9 cellular contexts compared by ENCODE assay signal in genomic region chr17:50817142-50817751, GRCh38. TPM values are rescaled to one million over a fixed set of nuclear protein-coding genes. Genes with fewer than 3 reads are reported as not detected.
DNase-seq lines count a peak whose midpoint lies in the region; ATAC-seq and TF ChIP-seq lines count a peak whose summit lies in the region.
"Had no signal": no experiment of that assay in that cellular context is flagged by ENCODE, and none has a peak within 500 bp of the region (broad histone marks: within the 10 kb centered on the region; RNA-seq: fewer than 3 reads in every experiment).

No MANE protein-coding gene starts in this region.

- H3K4me3 ChIP-seq in epithelial cell of proximal tubule (ENCODE audit: low read depth, low read length) (no peak overlapping the region), transverse colon (no peak overlapping the region)

- peaks cover 0 to 5% (median 0%) of the 10 kb centered on the region in 4 donors for H3K4me1 ChIP-seq in transverse colon

- peaks cover 4% of the 10 kb centered on the region for H3K27me3 ChIP-seq in CD4-positive, alpha-beta T cell (ENCODE audit: control insufficient read depth, insufficient read depth, low read length)
- no peaks in the 10 kb centered on the region for H3K27me3 ChIP-seq in transverse colon

- TF ChIP-seq EP300 in transverse colon (IDR thresholded peaks at IDR 0.05; ENCODE audit: low read depth) = no peak

- peak; percentile 85 for TF ChIP-seq CTCF in CD4-positive, alpha-beta T cell (IDR thresholded peaks at IDR 0.05)
- TF ChIP-seq CTCF in epithelial cell of proximal tubule (conservative IDR thresholded peaks at IDR 0.05; ENCODE audit: low read depth, low read length) = peak; percentile 83
- peak; percentile 64 for TF ChIP-seq CTCF in osteocyte (IDR thresholded peaks at IDR 0.05)
- TF ChIP-seq CTCF in transverse colon (IDR thresholded peaks at IDR 0.05) = peak; percentile 54 to 77 (median 75)

- no peaks in the 10 kb centered on the region for H3K9me3 Mint-ChIP-seq in CD4-positive, alpha-beta T cell
- no peaks in the 10 kb centered on the region for H3K9me3 Mint-ChIP-seq in osteocyte (ENCODE audit: unreplicated experiment)

- intact Hi-C loops in CD4-positive, alpha-beta T cell (cut with DNase I, micrococcal nuclease) = loop anchor here in 1 of 2 experiments (1.0 kb wide), 1 partner anchor 139 kb away; no protein-coding TSS in a partner anchor
- intact Hi-C loops in transverse colon (cut with DNase I; ENCODE audit: low total_unique reads) = no loop called here

- in situ Hi-C loops in transverse colon (cut with MboI; ENCODE audit: low pct_ligation_motif_present in 1 of 4, low pct_unique_long_range_greater_than_20kb in 1 of 4, low sequenced_read_pairs in 3 of 4) = no loop called here

- 19% methylated on average over 22 of the region's 22 CpGs; no CpG with 5 or more reads in 1 of the 2 donors for WGBS in transverse colon (ENCODE audit: low coverage in 1 of 2), 2 donors

- H3K9me3 ChIP-seq in CD4-positive, alpha-beta T cell (ENCODE audit: control insufficient read depth, low read length) = no peaks in the 10 kb centered on the region
- no peaks in the 10 kb centered on the region for H3K9me3 ChIP-seq in transverse colon

- ATAC-seq in CD4-positive, alpha-beta T cell (ENCODE audit: poor library complexity) = peak; percentile 66
- no peak for ATAC-seq in HG02623 (IDR thresholded peaks at IDR 0.05; ENCODE audit: unreplicated experiment)

- H3K36me3 Mint-ChIP-seq in CD4-positive, alpha-beta T cell (ENCODE audit: low read depth) = no peaks in the 10 kb centered on the region
- no peaks in the 10 kb centered on the region for H3K36me3 Mint-ChIP-seq in osteocyte (ENCODE audit: unreplicated experiment)

- no peaks in the 10 kb centered on the region for H3K4me1 Mint-ChIP-seq in CD4-positive, alpha-beta T cell (ENCODE audit: low read depth)
- H3K4me1 Mint-ChIP-seq in osteocyte (ENCODE audit: unreplicated experiment) = peaks cover 5% of the 10 kb centered on the region

- no peak overlapping the region for H3K27ac Mint-ChIP-seq in CD4-positive, alpha-beta T cell
- H3K27ac Mint-ChIP-seq in osteocyte (ENCODE audit: unreplicated experiment) = no peak overlapping the region

- no peaks in the 10 kb centered on the region for H3K36me3 ChIP-seq in transverse colon

- POLR2A ChIA-PET in CD4-positive, alpha-beta T cell (lab: Charles Lee) = no interaction called here

- H3K27me3 Mint-ChIP-seq in CD4-positive, alpha-beta T cell = peaks cover 25% of the 10 kb centered on the region
- peaks cover 37% of the 10 kb centered on the region for H3K27me3 Mint-ChIP-seq in osteocyte (ENCODE audit: unreplicated experiment)

- no peak overlapping the region for H3K27ac ChIP-seq in CD4-positive, alpha-beta T cell (ENCODE audit: low read depth, low read length)
- H3K27ac ChIP-seq in transverse colon = no peak overlapping the region

- no peak overlapping the region for H3K4me3 Mint-ChIP-seq in CD4-positive, alpha-beta T cell
- H3K4me3 Mint-ChIP-seq in osteocyte (ENCODE audit: unreplicated experiment) = no peak overlapping the region

- TF ChIP-seq POLR2A in transverse colon (IDR thresholded peaks at IDR 0.05) = no peak

- CTCF ChIA-PET in CD4-positive, alpha-beta T cell (lab: Charles Lee) = no interaction called here

- DNase-seq in CD4-positive, alpha-beta T cell = peak; percentile 30 to 66 (median 52)
- peak; percentile 14 for DNase-seq in LHCN-M2 (ENCODE audit: low read depth)
- peak; percentile 83 for DNase-seq in activated CD8-positive, alpha-beta memory T cell treated with anti-CD3 and anti-CD28 coated beads for 24 hours
- no peak for DNase-seq in epithelial cell of proximal tubule (ENCODE audit: low read depth)
- no peak for DNase-seq in osteocyte (ENCODE audit: extremely low spot score, unreplicated experiment)
- peak; percentile 55 for DNase-seq in transverse colon
- DNase-seq in kidney tubule cell (ENCODE audit: low spot score) = no peak

RNA-seq across cellular contexts. Expression of gene WFIKKN2, which starts 18.1 kb away (rescaled TPM):
- not detected for total RNA-seq in CD4-positive, alpha-beta T cell
- total RNA-seq in LHCN-M2 (2014; rRNA removed) (not detected in 2 replicates), epithelial cell of proximal tubule (not detected in 2 replicates), osteocyte (not detected in 2 replicates), transverse colon (not detected)
- 0.06 TPM for polyA plus RNA-seq in LHCN-M2 (2012)
- polyA plus RNA-seq: neural cell had no signal

RNA-seq across cellular contexts. Expression of gene TOB1, which starts 48.9 kb away (rescaled TPM):
- total RNA-seq in CD4-positive, alpha-beta T cell = 100 to 1,000 TPM; 419 to 449 TPM
- total RNA-seq in LHCN-M2 (2014; rRNA removed) = 9.3 and 16.9 TPM in 2 replicates
- polyA plus RNA-seq in LHCN-M2 (2012) = 31.4 TPM
- total RNA-seq in epithelial cell of proximal tubule = 4.4 and 4.6 TPM in 2 replicates
- 34.2 and 40.1 TPM in 2 replicates for total RNA-seq in osteocyte
- 10 to 100 TPM; 69.1 to 88.3 (median 75.5) TPM for total RNA-seq in transverse colon

RNA-seq across cellular contexts. Expression of gene ANKRD40CL, which starts 49.9 kb away (rescaled TPM):
- not detected for total RNA-seq in CD4-positive, alpha-beta T cell
- not detected in 2 replicates for total RNA-seq in LHCN-M2 (2014; rRNA removed)
- polyA plus RNA-seq in LHCN-M2 (2012) = not detected
- total RNA-seq in epithelial cell of proximal tubule = not detected in 2 replicates
- not detected in 2 replicates for total RNA-seq in osteocyte
- 10 to 100 TPM; 40.8 to 86.0 (median 74.9) TPM for total RNA-seq in transverse colon
- polyA plus RNA-seq: neural cell had no signal

Comparison
In these comparisons a context has a peak if more than half of its experiments do, and no peak if none do; other contexts are left out.
1. DNase-seq: peak in CD4-positive, alpha-beta T cell (10 of 10), LHCN-M2 (single experiment), activated CD8-positive, alpha-beta memory T cell treated with anti-CD3 and anti-CD28 coated beads for 24 hours (single experiment) and transverse colon (single experiment); none in epithelial cell of proximal tubule (single experiment), osteocyte (single experiment) and kidney tubule cell (single experiment).
2. RNA of gene TOB1, which starts 48.9 kb away (total RNA-seq): 419 to 449 TPM in CD4-positive, alpha-beta T cell; 69.1 to 88.3 TPM in transverse colon, 34.2 to 40.1 TPM in osteocyte, 9.3 to 16.9 TPM in LHCN-M2 and 4.4 to 4.6 TPM in epithelial cell of proximal tubule; every median in the first group is over 4 times any median in the second.
3. RNA of gene ANKRD40CL, which starts 49.9 kb away (total RNA-seq): 40.8 to 86.0 TPM in transverse colon; not detected in CD4-positive, alpha-beta T cell, not detected in LHCN-M2, not detected in epithelial cell of proximal tubule and not detected in osteocyte; every median in the first group is over 10 times any median in the second.
4. Peak in every context shown above with its lines, with median percentiles within 50 percentile points of each other: CTCF ChIP-seq.